11 cellular contexts compared by ENCODE assay signal in the genomic region with DNA sequence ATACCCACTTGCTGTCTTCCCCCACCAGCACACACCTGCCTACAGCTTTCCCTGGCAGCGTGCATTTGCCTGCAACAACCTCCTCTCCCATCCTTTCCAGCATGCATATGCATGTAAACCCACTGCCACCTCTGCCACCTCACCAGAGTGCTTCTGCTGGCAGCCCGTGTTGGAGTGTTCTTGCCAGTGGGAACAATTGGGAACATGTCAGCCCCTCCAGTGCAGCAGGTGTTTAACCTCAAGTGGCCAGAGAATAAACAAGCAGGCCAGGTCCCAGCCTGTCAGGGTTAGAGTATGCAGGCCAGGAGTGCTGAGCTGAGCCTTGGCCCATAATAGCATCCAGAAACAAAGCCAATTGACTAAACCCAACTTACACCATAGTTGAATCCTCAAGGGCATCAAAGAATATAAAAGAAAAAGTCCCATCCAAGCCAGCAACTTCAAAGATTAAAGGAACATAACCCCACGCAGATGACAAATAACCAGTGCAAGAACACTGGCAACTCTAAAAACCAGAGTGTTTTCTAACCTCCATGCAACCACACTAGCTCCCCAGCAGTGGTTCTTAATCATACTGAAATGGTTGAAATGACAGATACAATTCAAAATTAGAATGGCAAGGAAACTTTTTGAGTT.
DNase-seq lines count a peak whose midpoint lies in the region; ATAC-seq and TF ChIP-seq lines count a peak whose summit lies in the region.
"Had no signal": no experiment of that assay in that cellular context is flagged by ENCODE, and none has a peak within 500 bp of the region (broad histone marks: within the 10 kb centered on the region; RNA-seq: fewer than 3 reads in every experiment).

No MANE protein-coding gene starts in this region.

- H3K4me3 ChIP-seq in esophagus squamous epithelium = no peak overlapping the region

- no peaks in the 10 kb centered on the region for H3K9me3 ChIP-seq in esophagus squamous epithelium
- no peaks in the 10 kb centered on the region for H3K9me3 ChIP-seq in CD4-positive, alpha-beta T cell (ENCODE audit: control insufficient read depth, low read length)

- no peaks in the 10 kb centered on the region for H3K9me3 Mint-ChIP-seq in CD4-positive, alpha-beta T cell
- H3K9me3 Mint-ChIP-seq: memory B cell had no signal

- ATAC-seq in GM18861 (IDR thresholded peaks at IDR 0.05; ENCODE audit: unreplicated experiment) = peak; percentile 95
- ATAC-seq in HG02852 (IDR thresholded peaks at IDR 0.05; ENCODE audit: unreplicated experiment) = peak; percentile 93
- no peak for ATAC-seq in CD4-positive, alpha-beta T cell (ENCODE audit: poor library complexity)

- H3K4me1 ChIP-seq in esophagus squamous epithelium = no peaks in the 10 kb centered on the region

- no peaks in the 10 kb centered on the region for H3K36me3 ChIP-seq in esophagus squamous epithelium

- no peak overlapping the region for H3K27ac Mint-ChIP-seq in CD4-positive, alpha-beta T cell
- H3K27ac Mint-ChIP-seq: memory B cell had no signal

- no peaks in the 10 kb centered on the region for H3K36me3 Mint-ChIP-seq in CD4-positive, alpha-beta T cell (ENCODE audit: low read depth)
- H3K36me3 Mint-ChIP-seq: memory B cell had no signal

- H3K27me3 ChIP-seq in esophagus squamous epithelium = no peaks in the 10 kb centered on the region
- H3K27me3 ChIP-seq in CD4-positive, alpha-beta T cell (ENCODE audit: control insufficient read depth, insufficient read depth, low read length) = no peaks in the 10 kb centered on the region

- POLR2A ChIA-PET in CD4-positive, alpha-beta T cell (lab: Charles Lee) = no interaction called here

- H3K27ac ChIP-seq in esophagus squamous epithelium = no peak overlapping the region
- no peak overlapping the region for H3K27ac ChIP-seq in CD4-positive, alpha-beta T cell (ENCODE audit: low read depth, low read length)

- DNase-seq in COLO668 (lab: John Stamatoyannopoulos, UW; ENCODE audit: unreplicated experiment) (peak; percentile 48), NCI-H2107 treated with DMSO at 0.1 percent for 48 hours (lab: John Stamatoyannopoulos, UW; ENCODE audit: unreplicated experiment) (peak; percentile 75), hippocampal formation (lab: John Stamatoyannopoulos, UW) (no peak), NCI-H2081 treated with DMSO at 0.1 percent for 48 hours (lab: John Stamatoyannopoulos, UW) (no peak), esophagus squamous epithelium (lab: John Stamatoyannopoulos, UW) (no peak)
- DNase-seq in CD4-positive, alpha-beta T cell = no peak
- DNase-seq: DND-41, KG1 had no signal

- no peak for TF ChIP-seq POLR2A in esophagus squamous epithelium (IDR thresholded peaks at IDR 0.05)

- no peak overlapping the region for H3K4me3 Mint-ChIP-seq in CD4-positive, alpha-beta T cell
- H3K4me3 Mint-ChIP-seq: memory B cell had no signal

- CTCF ChIA-PET in CD4-positive, alpha-beta T cell (lab: Charles Lee) = no interaction called here

- intact Hi-C loops in esophagus squamous epithelium (cut with DNase I) = no loop called here
- intact Hi-C loops in CD4-positive, alpha-beta T cell (cut with DNase I, micrococcal nuclease) = no loop called here

- no peak for TF ChIP-seq CTCF in esophagus squamous epithelium (IDR thresholded peaks at IDR 0.05)
- TF ChIP-seq CTCF in CD4-positive, alpha-beta T cell (IDR thresholded peaks at IDR 0.05) = no peak

- H3K4me1 Mint-ChIP-seq in CD4-positive, alpha-beta T cell (ENCODE audit: low read depth) = no peaks in the 10 kb centered on the region
- H3K4me1 Mint-ChIP-seq: memory B cell had no signal

- H3K27me3 Mint-ChIP-seq in CD4-positive, alpha-beta T cell = no peaks in the 10 kb centered on the region
- H3K27me3 Mint-ChIP-seq: memory B cell had no signal

- 41 to 48% methylated on average over 2 to 3 of the region's 3 CpGs for WGBS in esophagus squamous epithelium, 2 donors

Comparison
In these comparisons a context has a peak if more than half of its experiments do, and no peak if none do; other contexts are left out.
1. DNase-seq: peak in COLO668 (single experiment) and NCI-H2107 treated with DMSO at 0.1 percent for 48 hours (single experiment); none in hippocampal formation (0 of 2), NCI-H2081 treated with DMSO at 0.1 percent for 48 hours (single experiment), esophagus squamous epithelium (single experiment) and CD4-positive, alpha-beta T cell (0 of 10).